In genomic region chr7:7869036-7869435, GRCh38 we compare ENCODE assay signal across 1 cellular context.
TF ChIP-seq lines count a peak whose summit lies in the region.

No MANE protein-coding gene starts in this region.

TF ChIP-seq in neural cell, 6 proteins besides CTCF, POLR2A, EP300 and RAD21 (continued from another document):
- TF ChIP-seq REST (IDR thresholded peaks at IDR 0.05; ENCODE audit: borderline replicate concordance) (no peak), SMC3 (conservative IDR thresholded peaks at IDR 0.05; ENCODE audit: poor library complexity) (no peak), POLR2AphosphoS5 (IDR thresholded peaks at IDR 0.05) (no peak), MXI1 (conservative IDR thresholded peaks at IDR 0.05; ENCODE audit: poor library complexity, severe bottlenecking) (no peak), TAF1 (IDR thresholded peaks at IDR 0.05; ENCODE audit: low read depth) (no peak)
